In genomic region chr9:89680547-89681467, GRCh38 we compare ENCODE assay signal across 20 cellular contexts.
A peak's percentile ranks its signal among the peaks of the same experiment; 100 is the strongest.
DNase-seq lines count a peak whose midpoint lies in the region; ATAC-seq, FAIRE-seq and TF ChIP-seq lines count a peak whose summit lies in the region.
"Had no signal": no experiment of that assay in that cellular context is flagged by ENCODE, and none has a peak within 500 bp of the region (broad histone marks: within the 10 kb centered on the region; RNA-seq: fewer than 3 reads in every experiment).

No MANE protein-coding gene starts in this region.

- TF ChIP-seq EP300 in GM12878 (IDR thresholded peaks at IDR 0.05; ENCODE audit: borderline replicate concordance in 1 of 2, control insufficient read depth in 1 of 2, low read depth in 2 of 2, low read length in 2 of 2): no peak

- RAD21 ChIA-PET in GM12878 (lab: Charles Lee; ENCODE audit: unreplicated experiment): interaction anchor here (1.0 to 1.2 kb wide), 4 partner anchors 10 to 238 kb away, joined by 3 to 4 read pairs (median 3); no protein-coding TSS in a partner anchor

- BruUV-seq in GM12878 (replicated peaks; lab: Mats Ljungman, UMichigan): no TSS peak
- BruUV-seq in PC-3 (replicated peaks; lab: Mats Ljungman, UMichigan): no TSS peak

- H3K27ac ChIP-seq in GM12878 (ENCODE audit: control insufficient read depth, insufficient read depth): no peak overlapping the region
- H3K27ac ChIP-seq in trophoblast cell (ENCODE audit: low read depth, low read length): no peak overlapping the region
- no peak overlapping the region for H3K27ac ChIP-seq in PC-3 (ENCODE audit: low read length)
- H3K27ac ChIP-seq: SJSA1 had no signal

- no peak overlapping the region for H4K12ac ChIP-seq in trophoblast cell (ENCODE audit: low read depth, low read length)

- H3K36me3 Mint-ChIP-seq in activated CD4-positive, alpha-beta T cell treated with anti-CD3 and anti-CD28 coated beads, Interleukin-2, amount 10 ng/mL, durations not matched to agents 24 days and 14 days (ENCODE audit: low read depth): no peaks in the 10 kb centered on the region
- no peaks in the 10 kb centered on the region for H3K36me3 Mint-ChIP-seq in activated CD4-positive, alpha-beta T cell treated with anti-CD3 and anti-CD28 coated beads for 36 hours (ENCODE audit: low read depth)
- H3K36me3 Mint-ChIP-seq: CD4-positive, CD25-positive, alpha-beta regulatory T cell had no signal

- H3K9me3 Mint-ChIP-seq in activated CD4-positive, alpha-beta T cell treated with anti-CD3 and anti-CD28 coated beads, Interleukin-2, amount 10 ng/mL, durations not matched to agents 24 days and 14 days: no peaks in the 10 kb centered on the region
- H3K9me3 Mint-ChIP-seq in activated CD4-positive, alpha-beta T cell treated with anti-CD3 and anti-CD28 coated beads for 36 hours (ENCODE audit: low read depth): no peaks in the 10 kb centered on the region
- H3K9me3 Mint-ChIP-seq: CD4-positive, CD25-positive, alpha-beta regulatory T cell had no signal

- no peak for ATAC-seq in activated CD4-positive, alpha-beta T cell treated with anti-CD3 and anti-CD28 coated beads for 36 hours
- ATAC-seq in GM12878 (peak; percentile 65), PC-3 (no peak)
- ATAC-seq: K562 had no signal

- H3K27me3 ChIP-seq in GM12878 (replicated peaks in 1 of 2; ENCODE audit: control insufficient read depth in 2 of 2, insufficient read depth in 2 of 2, low read length in 1 of 2) (peaks cover 0 to 2% of the 10 kb centered on the region in 2 experiments; a peak in 1 of 4 replicates), trophoblast cell (ENCODE audit: insufficient read depth, low read length) (no peaks in the 10 kb centered on the region), PC-3 (ENCODE audit: low read length) (peaks cover 47% of the 10 kb centered on the region)
- H3K27me3 ChIP-seq: SJSA1 had no signal

- in situ Hi-C loops in GM12878 (cut with MboI): no loop called here

- H2BK12ac ChIP-seq in trophoblast cell (ENCODE audit: low read length): peak overlapping the region; percentile 15

- TF ChIP-seq POLR2A in GM12892 (IDR thresholded peaks at IDR 0.05; ENCODE audit: low read depth, low read length): no peak
- no peak for TF ChIP-seq POLR2A in GM12878 (IDR thresholded peaks at IDR 0.05; ENCODE audit: low read depth, low read length)

- peak; percentile 66 for FAIRE-seq in GM12892 (lab: Jason Lieb, UNC)
- FAIRE-seq in GM12878 (lab: Jason Lieb, UNC): no peak
- FAIRE-seq: GM19239, K562 had no signal

- no peak overlapping the region for H3K4ac ChIP-seq in trophoblast cell (ENCODE audit: low read depth, low read length)

- no peak overlapping the region for H3K4me3 Mint-ChIP-seq in activated CD4-positive, alpha-beta T cell treated with anti-CD3 and anti-CD28 coated beads, Interleukin-2, amount 10 ng/mL, durations not matched to agents 24 days and 14 days
- no peak overlapping the region for H3K4me3 Mint-ChIP-seq in activated CD4-positive, alpha-beta T cell treated with anti-CD3 and anti-CD28 coated beads for 36 hours
- H3K4me3 Mint-ChIP-seq: CD4-positive, CD25-positive, alpha-beta regulatory T cell had no signal

- H2AFZ ChIP-seq in GM12878 (ENCODE audit: control insufficient read depth, low read depth, low read length) (peak overlapping the region; percentile 34), trophoblast cell (ENCODE audit: insufficient read depth, low read length, poor library complexity) (no peak overlapping the region), PC-3 (ENCODE audit: low read length) (no peak overlapping the region)

- no peak overlapping the region for H3K14ac ChIP-seq in trophoblast cell (ENCODE audit: low read length)

- peaks cover 4% of the 10 kb centered on the region; the same call in 1 of the 2 replicates for H3K4me1 ChIP-seq in GM12878 (ENCODE audit: control insufficient read depth, insufficient read depth, low read length)
- H3K4me1 ChIP-seq in trophoblast cell (ENCODE audit: control insufficient read depth in 1 of 2, insufficient read depth in 2 of 2, low read length in 2 of 2): peaks cover 8 to 12% of the 10 kb centered on the region in 2 experiments
- no peaks in the 10 kb centered on the region for H3K4me1 ChIP-seq in PC-3 (ENCODE audit: insufficient read depth, low read length)
- H3K4me1 ChIP-seq: SJSA1 had no signal

- no peak for TF ChIP-seq RAD21 in GM12878 (IDR thresholded peaks at IDR 0.05; ENCODE audit: insufficient read depth, low read depth, low read length)

- peaks cover 17% of the 10 kb centered on the region for H3K79me1 ChIP-seq in trophoblast cell (ENCODE audit: low read length)

- no peak overlapping the region for H4K8ac ChIP-seq in trophoblast cell (ENCODE audit: low read depth, low read length)

- H4K20me1 ChIP-seq in GM12878 (ENCODE audit: control insufficient read depth, insufficient read depth) (no peaks in the 10 kb centered on the region), PC-3 (ENCODE audit: low read length) (no peaks in the 10 kb centered on the region)

- H3K79me2 ChIP-seq in GM12878 (ENCODE audit: control insufficient read depth, insufficient read depth, low read length) (no peaks in the 10 kb centered on the region), trophoblast cell (ENCODE audit: control insufficient read depth, insufficient read depth, low read length, poor library complexity) (no peaks in the 10 kb centered on the region), PC-3 (ENCODE audit: low read length) (no peaks in the 10 kb centered on the region)

- CTCF ChIA-PET in activated CD4-positive, alpha-beta T cell treated with anti-CD3 and anti-CD28 coated beads for 36 hours (lab: Charles Lee): interaction anchor here (1.1 kb wide), 1 partner anchor 21 kb away, joined by 3 read pairs; no protein-coding TSS in a partner anchor
- CTCF ChIA-PET in GM12878 (lab: Yijun Ruan, JAX): interaction anchor here (0.6 to 1.0 kb wide), 3 partner anchors 8 to 165 kb away, joined by 3 read pairs; no protein-coding TSS in a partner anchor
- CTCF ChIA-PET in PC-3 (lab: Charles Lee): no interaction called here

- POLR2A ChIA-PET in activated CD4-positive, alpha-beta T cell treated with anti-CD3 and anti-CD28 coated beads for 36 hours (lab: Charles Lee): no interaction called here
- POLR2A ChIA-PET in GM12878 (lab: Charles Lee): interaction anchor here (0.5 kb wide), 1 partner anchor 1131 kb away, joined by 5 read pairs; no protein-coding TSS in a partner anchor
- POLR2A ChIA-PET in PC-3 (lab: Charles Lee; ENCODE audit: unreplicated experiment): interaction anchor here (0.6 kb wide), 1 partner anchor 26 kb away, joined by 11 read pairs; no protein-coding TSS in a partner anchor

- TF ChIP-seq CTCF in GM12878 (IDR thresholded peaks at IDR 0.05 in 2 of 3, conservative IDR thresholded peaks at IDR 0.05 in 1 of 3; ENCODE audit: control insufficient read depth in 2 of 3, extremely low read depth in 1 of 3, insufficient read depth in 1 of 3, low read depth in 3 of 3, low read length in 3 of 3): no peak
- TF ChIP-seq CTCF in PC-3 (conservative IDR thresholded peaks at IDR 0.05; ENCODE audit: low read depth, low read length): no peak

- no peaks in the 10 kb centered on the region for H3K9me2 ChIP-seq in PC-3 (replicated peaks; ENCODE audit: low read length)

- H3K27me3 Mint-ChIP-seq in activated CD4-positive, alpha-beta T cell treated with anti-CD3 and anti-CD28 coated beads, Interleukin-2, amount 10 ng/mL, durations not matched to agents 24 days and 14 days: no peaks in the 10 kb centered on the region
- no peaks in the 10 kb centered on the region for H3K27me3 Mint-ChIP-seq in activated CD4-positive, alpha-beta T cell treated with anti-CD3 and anti-CD28 coated beads for 36 hours
- H3K27me3 Mint-ChIP-seq: CD4-positive, CD25-positive, alpha-beta regulatory T cell had no signal

- H3K9ac ChIP-seq in GM12878 (ENCODE audit: control insufficient read depth, insufficient read depth, low read length) (no peak overlapping the region), trophoblast cell (ENCODE audit: low read length) (no peak overlapping the region), PC-3 (ENCODE audit: low read length) (no peak overlapping the region)

- peaks cover 18% of the 10 kb centered on the region for H3K4me1 Mint-ChIP-seq in activated CD4-positive, alpha-beta T cell treated with anti-CD3 and anti-CD28 coated beads, Interleukin-2, amount 10 ng/mL, durations not matched to agents 24 days and 14 days
- no peaks in the 10 kb centered on the region for H3K4me1 Mint-ChIP-seq in activated CD4-positive, alpha-beta T cell treated with anti-CD3 and anti-CD28 coated beads for 36 hours
- H3K4me1 Mint-ChIP-seq: CD4-positive, CD25-positive, alpha-beta regulatory T cell had no signal

- no peaks in the 10 kb centered on the region for H3F3A ChIP-seq in PC-3 (ENCODE audit: low read length, unreplicated experiment)

- SMC1A ChIA-PET in GM12878 (lab: Charles Lee; ENCODE audit: uncharacterized antibody, unreplicated experiment): interaction anchor here (0.6 kb wide), 1 partner anchor 22 kb away, joined by 3 read pairs; no protein-coding TSS in a partner anchor

- peak overlapping the region; percentile 35 for H2AK5ac ChIP-seq in trophoblast cell (ENCODE audit: low read length)

- H3K4me2 ChIP-seq in GM12878 (ENCODE audit: control insufficient read depth, insufficient read depth): no peak overlapping the region
- H3K4me2 ChIP-seq in trophoblast cell (ENCODE audit: low read length): no peak overlapping the region
- H3K4me2 ChIP-seq in PC-3 (ENCODE audit: low read length): no peak overlapping the region

- DNase-seq in activated CD4-positive, alpha-beta T cell treated with anti-CD3 and anti-CD28 coated beads, Interleukin-2, amount 10 ng/mL, durations not matched to agents 24 days and 14 days: peak; percentile 72
- DNase-seq in activated CD4-positive, alpha-beta T cell treated with anti-CD3 and anti-CD28 coated beads for 36 hours: no peak
- DNase-seq in GM12892 (ENCODE audit: insufficient read length) (no peak), GM12878 (ENCODE audit: low read depth, low spot score) (no peak), trophoblast cell (no peak), NAMALWA (ENCODE audit: low spot score) (no peak), PC-3 (no peak), NCI-H2081 (lab: John Stamatoyannopoulos, UW) (no peak)
- DNase-seq: CD4-positive, CD25-positive, alpha-beta regulatory T cell; DMS153; H7; Kasumi-1; NCI-H2029; NCI-H2227 treated with DMSO at 0.1 percent for 48 hours; NCI-H526 treated with DMSO at 0.1 percent for 48 hours; Right ventricle myocardium superior; RPMI8226 had no signal

- H3K36me3 ChIP-seq in GM12878 (ENCODE audit: control insufficient read depth in 2 of 2, insufficient read depth in 2 of 2, low read length in 1 of 2) (no peaks in the 10 kb centered on the region), trophoblast cell (ENCODE audit: control insufficient read depth in 1 of 2, insufficient read depth in 2 of 2, low read length in 2 of 2) (no peaks in the 10 kb centered on the region), PC-3 (ENCODE audit: low read depth, low read length) (no peaks in the 10 kb centered on the region)
- H3K36me3 ChIP-seq: SJSA1 had no signal

- H3K27ac Mint-ChIP-seq in activated CD4-positive, alpha-beta T cell treated with anti-CD3 and anti-CD28 coated beads, Interleukin-2, amount 10 ng/mL, durations not matched to agents 24 days and 14 days: peak overlapping the region; percentile 20
- no peak overlapping the region for H3K27ac Mint-ChIP-seq in activated CD4-positive, alpha-beta T cell treated with anti-CD3 and anti-CD28 coated beads for 36 hours
- H3K27ac Mint-ChIP-seq: CD4-positive, CD25-positive, alpha-beta regulatory T cell had no signal

- WGBS in GM12878 (ENCODE audit: insufficient coverage, insufficient replicate concordance, low lambda C conversion rate, missing lambda C conversion rate): 70% methylated on average over 27 of the region's 42 CpGs
- no CpG with 5 or more reads among the region's 42 CpGs for WGBS in trophoblast cell (ENCODE audit: extremely low coverage, insufficient coverage, insufficient read length)

- no peak overlapping the region for H3K23ac ChIP-seq in trophoblast cell (ENCODE audit: low read length)

- intact Hi-C loops in activated CD4-positive, alpha-beta T cell treated with anti-CD3 and anti-CD28 coated beads, Interleukin-2, amount 10 ng/mL, durations not matched to agents 24 days and 14 days (cut with micrococcal nuclease): no loop called here
- intact Hi-C loops in activated CD4-positive, alpha-beta T cell treated with anti-CD3 and anti-CD28 coated beads for 36 hours (cut with DNase I, micrococcal nuclease): no loop called here
- intact Hi-C loops in GM12878 (cut with micrococcal nuclease; ENCODE audit: unreplicated experiment) (no loop called here), PC-3 (cut with micrococcal nuclease) (no loop called here)

- H2BK120ac ChIP-seq in trophoblast cell (ENCODE audit: insufficient read depth, low read length, poor library complexity): no peak overlapping the region

- H3K9me3 ChIP-seq in GM12878 (replicated peaks; ENCODE audit: control insufficient read depth, insufficient read depth, low read length) (peaks cover 1% of the 10 kb centered on the region; the same call in 1 of the 3 replicates), trophoblast cell (ENCODE audit: insufficient read depth, low read depth, low read length) (peaks cover 5% of the 10 kb centered on the region), PC-3 (ENCODE audit: low read length) (no peaks in the 10 kb centered on the region)
- H3K9me3 ChIP-seq: SJSA1 had no signal

- no peak overlapping the region for H3K18ac ChIP-seq in trophoblast cell (ENCODE audit: low read length)

- H2BK5ac ChIP-seq in trophoblast cell (ENCODE audit: low read depth, low read length, poor library complexity): no peak overlapping the region

- no peak overlapping the region for H3K4me3 ChIP-seq in GM12878
- no peak overlapping the region for H3K4me3 ChIP-seq in trophoblast cell (ENCODE audit: low read depth, low read length)
- H3K4me3 ChIP-seq in PC-3 (ENCODE audit: low read length): no peak overlapping the region
- H3K4me3 ChIP-seq: K562, SJSA1 had no signal

- no peak overlapping the region for H4K91ac ChIP-seq in trophoblast cell (ENCODE audit: low read depth, low read length)
